30 cellular contexts compared by ENCODE assay signal in genomic region chr14:96693252-96693820, GRCh38.
"Had no signal": no experiment of that assay in that cellular context is flagged by ENCODE, and none has a peak within 500 bp of the region (broad histone marks: within the 10 kb centered on the region; RNA-seq: fewer than 3 reads in every experiment).

No MANE protein-coding gene starts in this region.

- H3K4me2 ChIP-seq: KMS-11 had no signal

- H3K4me1 Mint-ChIP-seq: activated CD4-positive, alpha-beta memory T cell treated with anti-CD3 and anti-CD28 coated beads, Interleukin-2, amount 10 ng/mL, durations not matched to agents 7 days and 5 days; activated CD8-positive, alpha-beta memory T cell treated with anti-CD3 and anti-CD28 coated beads, Interleukin-2, amount 10 ng/mL, durations not matched to agents 7 days and 5 days; activated naive CD4-positive, alpha-beta T cell treated with anti-CD3 and anti-CD28 coated beads, Interleukin-2, amount 10 ng/mL, durations not matched to agents 7 days and 5 days; activated naive CD8-positive, alpha-beta T cell treated with anti-CD3 and anti-CD28 coated beads, Interleukin-2, amount 50 U/mL, for 24 hours had no signal

- H3K36me3 Mint-ChIP-seq: activated CD8-positive, alpha-beta memory T cell treated with anti-CD3 and anti-CD28 coated beads, Interleukin-2, amount 10 ng/mL, durations not matched to agents 7 days and 5 days; activated naive CD4-positive, alpha-beta T cell treated with anti-CD3 and anti-CD28 coated beads, Interleukin-2, amount 10 ng/mL, durations not matched to agents 7 days and 5 days; activated naive CD8-positive, alpha-beta T cell had no signal

- ATAC-seq: activated CD8-positive, alpha-beta memory T cell treated with anti-CD3 and anti-CD28 coated beads, Interleukin-2, amount 10 ng/mL, durations not matched to agents 7 days and 5 days; activated naive CD8-positive, alpha-beta T cell treated with anti-CD3 and anti-CD28 coated beads, Interleukin-2, amount 50 U/mL, for 24 hours; Panc1 had no signal

- H3K27ac ChIP-seq: brain microvascular endothelial cell, KMS-11, SJCRH30, SK-N-MC, WERI-Rb-1 had no signal

- H3K36me3 ChIP-seq: brain microvascular endothelial cell, SJCRH30, WERI-Rb-1 had no signal

- H3K4me1 ChIP-seq: SJCRH30 had no signal

- H3K4me3 ChIP-seq: SJCRH30, SK-N-MC had no signal

- H3K27ac Mint-ChIP-seq: activated CD4-positive, alpha-beta memory T cell treated with anti-CD3 and anti-CD28 coated beads, Interleukin-2, amount 10 ng/mL, durations not matched to agents 7 days and 5 days; activated CD8-positive, alpha-beta memory T cell treated with anti-CD3 and anti-CD28 coated beads, Interleukin-2, amount 10 ng/mL, durations not matched to agents 7 days and 5 days; activated naive CD4-positive, alpha-beta T cell treated with anti-CD3 and anti-CD28 coated beads, Interleukin-2, amount 10 ng/mL, durations not matched to agents 7 days and 5 days; activated naive CD8-positive, alpha-beta T cell; activated naive CD8-positive, alpha-beta T cell treated with anti-CD3 and anti-CD28 coated beads, Interleukin-2, amount 50 U/mL, for 24 hours had no signal

- H3K9me3 Mint-ChIP-seq: activated CD4-positive, alpha-beta memory T cell treated with anti-CD3 and anti-CD28 coated beads, Interleukin-2, amount 10 ng/mL, durations not matched to agents 7 days and 5 days; activated naive CD4-positive, alpha-beta T cell treated with anti-CD3 and anti-CD28 coated beads, Interleukin-2, amount 10 ng/mL, durations not matched to agents 7 days and 5 days; activated naive CD8-positive, alpha-beta T cell treated with anti-CD3 and anti-CD28 coated beads, Interleukin-2, amount 50 U/mL, for 24 hours had no signal

- H3K9ac ChIP-seq: KMS-11 had no signal

- H3K27me3 ChIP-seq: brain microvascular endothelial cell, SJCRH30 had no signal

- H3K9me3 ChIP-seq: SJCRH30 had no signal

- DNase-seq: activated CD4-positive, alpha-beta memory T cell treated with anti-CD3 and anti-CD28 coated beads, Interleukin-2, amount 10 ng/mL, durations not matched to agents 7 days and 5 days; activated CD4-positive, alpha-beta T cell treated with anti-CD3 and anti-CD28 coated beads for 1 hour; activated CD4-positive, alpha-beta T cell treated with anti-CD3 and anti-CD28 coated beads for 48 hours; activated CD4-positive, CD25-positive, alpha-beta regulatory T cell; activated CD8-positive, alpha-beta memory T cell treated with anti-CD3 and anti-CD28 coated beads for 24 hours; activated CD8-positive, alpha-beta memory T cell treated with anti-CD3 and anti-CD28 coated beads, Interleukin-2, amount 10 ng/mL, durations not matched to agents 7 days and 5 days; activated CD8-positive, alpha-beta memory T cell treated with anti-CD3 and anti-CD28 coated beads, Interleukin-2, amount 50 U/mL, for 48 hours; activated effector memory CD4-positive, alpha-beta T cell treated with Interleukin-2 at 50 U/mL for 16 hours; activated naive CD4-positive, alpha-beta T cell treated with anti-CD3 and anti-CD28 coated beads, Interleukin-2, amount 10 ng/mL, durations not matched to agents 7 days and 5 days; activated naive CD8-positive, alpha-beta T cell treated with anti-CD3 and anti-CD28 coated beads, Interleukin-2, amount 50 U/mL, for 24 hours; activated T-cell treated with anti-CD3 and anti-CD28 coated beads, Interleukin-2, amount 50 U/mL, for 48 hours; aorta; brain microvascular endothelial cell; NCI-H1092 treated with DMSO at 0.1 percent for 48 hours; NCI-H1417 treated with DMSO at 0.1 percent for 48 hours; NCI-H187 treated with DMSO at 0.1 percent for 48 hours; NCI-H2081; NCI-H2171 treated with DMSO at 0.1 percent for 48 hours; NCI-H2227 treated with DMSO at 0.1 percent for 48 hours; NCI-H446 treated with DMSO at 0.1 percent for 48 hours; NCI-H524; NCI-H69; SHP77; SJCRH30; T1000; WERI-Rb-1 had no signal

- H3K4me3 Mint-ChIP-seq: activated CD4-positive, alpha-beta memory T cell treated with anti-CD3 and anti-CD28 coated beads, Interleukin-2, amount 10 ng/mL, durations not matched to agents 7 days and 5 days; activated CD8-positive, alpha-beta memory T cell treated with anti-CD3 and anti-CD28 coated beads, Interleukin-2, amount 10 ng/mL, durations not matched to agents 7 days and 5 days; activated naive CD4-positive, alpha-beta T cell treated with anti-CD3 and anti-CD28 coated beads, Interleukin-2, amount 10 ng/mL, durations not matched to agents 7 days and 5 days; activated naive CD8-positive, alpha-beta T cell; activated naive CD8-positive, alpha-beta T cell treated with anti-CD3 and anti-CD28 coated beads, Interleukin-2, amount 50 U/mL, for 24 hours had no signal
